In genomic region chr4:138851626-138852443, GRCh38 we compare ENCODE assay signal across 15 cellular contexts.
DNase-seq lines count a peak whose midpoint lies in the region; ATAC-seq, FAIRE-seq and TF ChIP-seq lines count a peak whose summit lies in the region.
"Had no signal": no experiment of that assay in that cellular context is flagged by ENCODE, and none has a peak within 500 bp of the region (broad histone marks: within the 10 kb centered on the region; RNA-seq: fewer than 3 reads in every experiment).

No MANE protein-coding gene starts in this region.

- peaks cover 3% of the 10 kb centered on the region for H3K27me3 Mint-ChIP-seq in astrocyte (ENCODE audit: low read depth, unreplicated experiment)

- peak overlapping the region; percentile 6 for H3K27ac Mint-ChIP-seq in astrocyte (ENCODE audit: unreplicated experiment)
- H3K27ac Mint-ChIP-seq: activated T-helper 17 cell treated with anti-CD3 and anti-CD28 coated beads, Interleukin-2, amount 50 U/mL, for 72 hours; HFFc6 had no signal

- H3K9me3 ChIP-seq in astrocyte (ENCODE audit: insufficient read depth, low read depth, low read length) (no peaks in the 10 kb centered on the region), keratinocyte (ENCODE audit: control insufficient read depth, low read depth, low read length) (no peaks in the 10 kb centered on the region), OCI-LY7 (ENCODE audit: low read length) (no peaks in the 10 kb centered on the region), SK-N-SH (no peaks in the 10 kb centered on the region)

- H3K9ac ChIP-seq in astrocyte (ENCODE audit: low read length) (peak overlapping the region; percentile 61), keratinocyte (ENCODE audit: control insufficient read depth, extremely low read depth, insufficient read depth, low read length) (peak overlapping the region; percentile 57), SK-N-SH (no peak overlapping the region)

- no peaks in the 10 kb centered on the region for H3K36me3 Mint-ChIP-seq in astrocyte (ENCODE audit: low read depth, unreplicated experiment)

- peaks cover 7% of the 10 kb centered on the region for H3K9me3 Mint-ChIP-seq in astrocyte (ENCODE audit: unreplicated experiment)
- H3K9me3 Mint-ChIP-seq: activated T-helper 17 cell treated with anti-CD3 and anti-CD28 coated beads, Interleukin-2, amount 50 U/mL, for 72 hours; HFFc6 had no signal

- peak overlapping the region; percentile 78 for H3K4me2 ChIP-seq in astrocyte (ENCODE audit: low read length)
- peak overlapping the region; percentile 72 for H3K4me2 ChIP-seq in keratinocyte (ENCODE audit: control insufficient read depth, extremely low read depth, insufficient read depth, low read depth, low read length)
- H3K4me2 ChIP-seq in OCI-LY7 (ENCODE audit: low read length), result no peak overlapping the region
- no peak overlapping the region for H3K4me2 ChIP-seq in SK-N-SH

- H3K4me3 ChIP-seq in astrocyte (ENCODE audit: insufficient read depth, low read depth, low read length), result peak overlapping the region; percentile 29
- peak overlapping the region; percentile 15 to 44 (median 31) for H3K4me3 ChIP-seq in keratinocyte (ENCODE audit: control insufficient read depth in 2 of 3, extremely low read depth in 1 of 3, insufficient read depth in 2 of 3, low read depth in 1 of 3, low read length in 3 of 3)
- H3K4me3 ChIP-seq in OCI-LY7 (ENCODE audit: low read depth, low read length, poor library complexity, severe bottlenecking), result no peak overlapping the region
- no peak overlapping the region for H3K4me3 ChIP-seq in SK-N-SH (ENCODE audit: low read depth in 2 of 2, low read length in 1 of 2)
- H3K4me3 ChIP-seq: skin epidermis had no signal

- intact Hi-C loops in OCI-LY7 (cut with micrococcal nuclease; ENCODE audit: unreplicated experiment), result no loop called here

- H3K9me1 ChIP-seq in keratinocyte (ENCODE audit: control insufficient read depth, extremely low read depth, insufficient read depth, low read length), result no peaks in the 10 kb centered on the region

- ATAC-seq in HG02798 (IDR thresholded peaks at IDR 0.05; ENCODE audit: poor library complexity, unreplicated experiment), result no peak
- ATAC-seq in stimulated activated naive CD8-positive, alpha-beta T cell treated with anti-CD3 and anti-CD28 coated beads, Interleukin-15, Interleukin-2, amounts not matched to agents 100 U/mL and 50 U/mL, for 24 hours, result no peak
- ATAC-seq: activated T-helper 17 cell treated with anti-CD3 and anti-CD28 coated beads, Interleukin-2, amount 50 U/mL, for 72 hours had no signal

- peaks cover 5% of the 10 kb centered on the region for H3K4me1 ChIP-seq in astrocyte (ENCODE audit: insufficient read depth, low read length)
- peaks cover 8% of the 10 kb centered on the region for H3K4me1 ChIP-seq in keratinocyte (ENCODE audit: control insufficient read depth, extremely low read depth, insufficient read depth, low read length)
- H3K4me1 ChIP-seq in OCI-LY7 (ENCODE audit: insufficient read depth, low read length, poor library complexity, severe bottlenecking), result no peaks in the 10 kb centered on the region
- H3K4me1 ChIP-seq in SK-N-SH (ENCODE audit: control insufficient read depth in 1 of 2, insufficient read depth in 2 of 2, low read depth in 1 of 2, low read length in 1 of 2), result no peaks in the 10 kb centered on the region

- no TSS peak for BruUV-seq in OCI-LY7 (replicated peaks; lab: Mats Ljungman, UMichigan)

- H3K36me3 ChIP-seq in astrocyte (ENCODE audit: insufficient read depth, low read length) (no peaks in the 10 kb centered on the region), keratinocyte (ENCODE audit: control insufficient read depth in 2 of 2, extremely low read depth in 1 of 2, insufficient read depth in 2 of 2, low read length in 2 of 2) (no peaks in the 10 kb centered on the region), OCI-LY7 (ENCODE audit: insufficient read depth, low read length) (no peaks in the 10 kb centered on the region), SK-N-SH (replicated peaks in 1 of 2; ENCODE audit: control insufficient read depth in 1 of 2, insufficient read depth in 2 of 2, low read length in 1 of 2) (no peaks in the 10 kb centered on the region)

- H3K27me3 ChIP-seq in astrocyte (ENCODE audit: insufficient read depth, low read length) (no peaks in the 10 kb centered on the region), keratinocyte (ENCODE audit: control insufficient read depth, extremely low read depth, insufficient read depth, low read length) (no peaks in the 10 kb centered on the region), SK-N-SH (ENCODE audit: insufficient read depth) (no peaks in the 10 kb centered on the region)

- no peaks in the 10 kb centered on the region for H3F3A ChIP-seq in SK-N-SH (replicated peaks; ENCODE audit: insufficient read depth)

- no peak for TF ChIP-seq CTCF in astrocyte (IDR thresholded peaks at IDR 0.05; ENCODE audit: insufficient read depth, low read depth, low read length)
- peak in 1 of 3 experiments; percentile 38 for TF ChIP-seq CTCF in keratinocyte (optimal IDR thresholded peaks at IDR 0.05 in 1 of 3, IDR thresholded peaks at IDR 0.05 in 1 of 3, conservative IDR thresholded peaks at IDR 0.05 in 1 of 3; ENCODE audit: extremely low read depth in 1 of 3, insufficient read depth in 2 of 3, low read length in 3 of 3)
- TF ChIP-seq CTCF in OCI-LY7 (conservative IDR thresholded peaks at IDR 0.05; ENCODE audit: low read length), result no peak
- TF ChIP-seq CTCF in SK-N-SH (IDR thresholded peaks at IDR 0.05), result no peak

- dilution Hi-C loops in keratinocyte (cut with MboI; ENCODE audit: extremely low pct_ligation_motif_present, low sequenced_read_pairs), result no loop called here

- WGBS in SK-N-SH (ENCODE audit: low lambda C conversion rate), result 59% methylated on average over 15 of the region's 15 CpGs

- TF ChIP-seq EP300 in SK-N-SH (IDR thresholded peaks at IDR 0.05; ENCODE audit: borderline replicate concordance in 1 of 2, low read depth in 1 of 2, low read length in 1 of 2), result no peak

- DNase-seq in COR-L47 (lab: John Stamatoyannopoulos, UW) (peak; percentile 59), NCI-H1105 (lab: John Stamatoyannopoulos, UW) (peak; percentile 41), astrocyte (ENCODE audit: low read depth) (peak; percentile 30), keratinocyte (ENCODE audit: low read depth, low spot score) (no peak), OCI-LY7 (ENCODE audit: low spot score) (no peak), SK-N-SH (no peak)
- DNase-seq in stimulated activated naive CD8-positive, alpha-beta T cell treated with anti-CD3 and anti-CD28 coated beads, Interleukin-15, Interleukin-2, amounts not matched to agents 100 U/mL and 50 U/mL, for 24 hours, result no peak
- DNase-seq: activated CD4-positive, CD25-positive, alpha-beta regulatory T cell; cerebellar nuclear complex; foreskin melanocyte; HFFc6 had no signal

- no peaks in the 10 kb centered on the region for H4K20me1 ChIP-seq in astrocyte (ENCODE audit: insufficient read depth, low read length)
- no peaks in the 10 kb centered on the region for H4K20me1 ChIP-seq in keratinocyte (ENCODE audit: control insufficient read depth, extremely low read depth, insufficient read depth, low read length)
- no peaks in the 10 kb centered on the region for H4K20me1 ChIP-seq in OCI-LY7 (ENCODE audit: insufficient read depth, low read length)
- no peaks in the 10 kb centered on the region for H4K20me1 ChIP-seq in SK-N-SH (ENCODE audit: insufficient read depth)

- H2AFZ ChIP-seq in astrocyte (ENCODE audit: low read depth, low read length), result peak overlapping the region; percentile 38
- H2AFZ ChIP-seq in keratinocyte (ENCODE audit: control insufficient read depth, low read length), result peak overlapping the region; percentile 74
- no peak overlapping the region for H2AFZ ChIP-seq in OCI-LY7 (ENCODE audit: low read length)
- no peak overlapping the region for H2AFZ ChIP-seq in SK-N-SH (ENCODE audit: low read depth)

- TF ChIP-seq RAD21 in SK-N-SH (IDR thresholded peaks at IDR 0.05; ENCODE audit: low read length), result no peak

- FAIRE-seq in astrocyte (lab: Jason Lieb, UNC) (no peak), keratinocyte (lab: Jason Lieb, UNC) (peak; percentile 87)
- FAIRE-seq: GM19239 had no signal

- POLR2A ChIA-PET in OCI-LY7 (lab: Charles Lee), result interaction anchor here (1.0 kb wide), 2 partner anchors 8 to 284 kb away, joined by 3 read pairs; no protein-coding TSS in a partner anchor
- POLR2A ChIA-PET in SK-N-SH (lab: Yijun Ruan, JAX), result interaction anchor here (0.8 kb wide), 1 partner anchor 273 kb away, joined by 4 read pairs; no protein-coding TSS in a partner anchor

- no peak overlapping the region for H3K27ac ChIP-seq in astrocyte (ENCODE audit: low read depth, low read length)
- peak overlapping the region; percentile 35 for H3K27ac ChIP-seq in keratinocyte (ENCODE audit: control insufficient read depth, insufficient read depth, low read length)
- H3K27ac ChIP-seq in OCI-LY7 (ENCODE audit: low read depth, low read length, poor library complexity, severe bottlenecking), result no peak overlapping the region
- H3K27ac ChIP-seq in SK-N-SH (ENCODE audit: low read depth in 2 of 2, low read length in 1 of 2), result no peak overlapping the region
- H3K27ac ChIP-seq: skin epidermis had no signal

- peaks cover 6% of the 10 kb centered on the region for H3K4me1 Mint-ChIP-seq in astrocyte (ENCODE audit: low read depth, unreplicated experiment)
- H3K4me1 Mint-ChIP-seq: activated T-helper 17 cell treated with anti-CD3 and anti-CD28 coated beads, Interleukin-2, amount 50 U/mL, for 72 hours had no signal

- CTCF ChIA-PET in OCI-LY7 (lab: Charles Lee; ENCODE audit: unreplicated experiment), result no interaction called here
- CTCF ChIA-PET in SK-N-SH (lab: Yijun Ruan, JAX), result interaction anchor here (0.6 to 1.5 kb wide), 2 partner anchors 12 to 547 kb away, joined by 3 read pairs; no protein-coding TSS in a partner anchor

- H3K79me2 ChIP-seq in astrocyte (ENCODE audit: insufficient read depth, low read length) (no peaks in the 10 kb centered on the region), keratinocyte (ENCODE audit: control insufficient read depth, insufficient read depth, low read length) (no peaks in the 10 kb centered on the region), OCI-LY7 (ENCODE audit: insufficient read depth, low read depth, low read length) (no peaks in the 10 kb centered on the region), SK-N-SH (ENCODE audit: insufficient read depth) (no peaks in the 10 kb centered on the region)

- H3K9me2 ChIP-seq in OCI-LY7 (ENCODE audit: insufficient read depth, low read length) (no peaks in the 10 kb centered on the region), SK-N-SH (no peaks in the 10 kb centered on the region)

- H3K4me3 Mint-ChIP-seq in astrocyte (ENCODE audit: unreplicated experiment), result peak overlapping the region; percentile 0
- H3K4me3 Mint-ChIP-seq: activated T-helper 17 cell treated with anti-CD3 and anti-CD28 coated beads, Interleukin-2, amount 50 U/mL, for 72 hours; HFFc6 had no signal

TF ChIP-seq in SK-N-SH, 30 proteins besides CTCF, POLR2A, EP300 and RAD21 (continues in another document):
- TF ChIP-seq FOXM1 (IDR thresholded peaks at IDR 0.05; ENCODE audit: low read depth) (no peak), FOSL2 (IDR thresholded peaks at IDR 0.05; ENCODE audit: borderline replicate concordance, low read depth) (no peak), YY1 (IDR thresholded peaks at IDR 0.05; ENCODE audit: low read depth) (no peak)

Comparison
In these comparisons a context has a peak if more than half of its experiments do, and no peak if none do; other contexts are left out.
1. DNase-seq: peak in COR-L47 (single experiment), NCI-H1105 (single experiment) and astrocyte (single experiment); none in keratinocyte (single experiment), OCI-LY7 (single experiment), SK-N-SH (single experiment) and stimulated activated naive CD8-positive, alpha-beta T cell treated with anti-CD3 and anti-CD28 coated beads, Interleukin-15, Interleukin-2, amounts not matched to agents 100 U/mL and 50 U/mL, for 24 hours (single experiment).
2. H2AFZ ChIP-seq: peak in astrocyte (single experiment) and keratinocyte (single experiment); none in OCI-LY7 (single experiment) and SK-N-SH (single experiment).
3. H3K4me2 ChIP-seq: peak in astrocyte (single experiment) and keratinocyte (single experiment); none in OCI-LY7 (single experiment) and SK-N-SH (single experiment).
4. H3K4me3 ChIP-seq: peak in astrocyte (single experiment) and keratinocyte (3 of 3); none in OCI-LY7 (single experiment) and SK-N-SH (0 of 2).